In the genomic region with DNA sequence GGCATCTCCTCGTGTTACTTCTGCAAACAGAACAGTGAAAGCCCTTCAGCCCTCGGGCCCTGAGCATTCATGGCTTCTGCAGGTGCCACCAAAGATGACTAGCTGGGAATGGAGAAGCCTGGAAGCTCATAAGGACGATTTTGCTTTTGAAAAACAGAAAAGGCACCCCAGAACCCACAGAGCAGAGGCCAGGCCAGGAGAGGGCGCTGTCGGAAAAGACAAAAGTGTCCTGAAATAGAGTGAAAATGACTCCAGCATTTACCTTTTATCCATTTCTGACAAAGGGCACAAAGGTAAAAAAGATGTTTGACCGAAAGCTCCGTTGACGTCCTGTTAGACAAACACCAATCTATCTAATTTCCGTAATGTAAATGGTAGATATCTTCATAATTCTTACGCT, we compare ENCODE assay signal across 9 cellular contexts. TPM values are rescaled to one million over a fixed set of nuclear protein-coding genes. Genes with fewer than 3 reads are reported as not detected.
A peak's percentile ranks its signal among the peaks of the same experiment; 100 is the strongest.
DNase-seq lines count a peak whose midpoint lies in the region; ATAC-seq and TF ChIP-seq lines count a peak whose summit lies in the region.
"Had no signal": no experiment of that assay in that cellular context is flagged by ENCODE, and none has a peak within 500 bp of the region (broad histone marks: within the 10 kb centered on the region; RNA-seq: fewer than 3 reads in every experiment).

No MANE protein-coding gene starts in this region.

- no peak overlapping the region for H3K4ac ChIP-seq in mesenchymal stem cell (ENCODE audit: low read depth in 1 of 2, low read length in 2 of 2)

- no peak overlapping the region for H2AK5ac ChIP-seq in mesenchymal stem cell (ENCODE audit: low read length, severe bottlenecking)

- H3K36me3 ChIP-seq in stomach (no peaks in the 10 kb centered on the region), mesenchymal stem cell (ENCODE audit: control insufficient read depth in 1 of 2, insufficient read depth in 2 of 2, low read depth in 1 of 2, low read length in 2 of 2) (peaks cover 0 to under 1% of the 10 kb centered on the region in 2 experiments)

- H2BK5ac ChIP-seq in mesenchymal stem cell (ENCODE audit: low read depth, low read length, poor library complexity, severe bottlenecking) = no peak overlapping the region

- no peak overlapping the region for H3K27ac Mint-ChIP-seq in nephron
- H3K27ac Mint-ChIP-seq: T-helper 1 cell treated with Interleukin-12 subunit alpha and Interleukin-12 subunit beta and Interleukin-4 antibody, amounts not matched to agents 30 μg/mL and 1 μg/mL, for 36 hours had no signal

- H3K4me3 Mint-ChIP-seq in nephron = no peak overlapping the region
- H3K4me3 Mint-ChIP-seq: T-helper 1 cell treated with Interleukin-12 subunit alpha and Interleukin-12 subunit beta and Interleukin-4 antibody, amounts not matched to agents 30 μg/mL and 1 μg/mL, for 36 hours had no signal

- H2AFZ ChIP-seq in mesenchymal stem cell (ENCODE audit: low read depth, low read length) = no peak overlapping the region

- H3K79me1 ChIP-seq in mesenchymal stem cell (replicated peaks; ENCODE audit: low read length, poor library complexity, severe bottlenecking) = no peaks in the 10 kb centered on the region

- peaks cover 15% of the 10 kb centered on the region for H3K9me3 Mint-ChIP-seq in nephron
- H3K9me3 Mint-ChIP-seq: T-helper 1 cell treated with Interleukin-12 subunit alpha and Interleukin-12 subunit beta and Interleukin-4 antibody, amounts not matched to agents 30 μg/mL and 1 μg/mL, for 36 hours had no signal

- intact Hi-C loops in stomach (cut with DNase I; ENCODE audit: low total_unique reads) = no loop called here

- H3K27me3 Mint-ChIP-seq in nephron (ENCODE audit: low read depth) = peaks cover 32% of the 10 kb centered on the region

- H3K14ac ChIP-seq in mesenchymal stem cell (ENCODE audit: low read length in 2 of 2) = no peak overlapping the region

- no peak overlapping the region for H3K18ac ChIP-seq in mesenchymal stem cell (ENCODE audit: low read depth in 1 of 2, low read length in 2 of 2)

- no peak overlapping the region for H4K8ac ChIP-seq in mesenchymal stem cell (ENCODE audit: low read length)

- no peak overlapping the region for H3K9ac ChIP-seq in mesenchymal stem cell (ENCODE audit: low read length)

- no peaks in the 10 kb centered on the region for H3K4me1 Mint-ChIP-seq in nephron

- no peak overlapping the region for H3K4me2 ChIP-seq in mesenchymal stem cell (ENCODE audit: low read length, poor library complexity, severe bottlenecking)

- peak; percentile 18 for DNase-seq in GDM1 (lab: John Stamatoyannopoulos, UW)
- peak; percentile 26 for DNase-seq in MV-4-11 (lab: John Stamatoyannopoulos, UW)
- peak; percentile 29 to 47 for DNase-seq in activated CD4-positive, alpha-beta T cell treated with anti-CD3 and anti-CD28 coated beads, Interleukin-2, amount 50 U/mL, for 24 hours (ENCODE audit: low read depth in 1 of 2, low spot score in 1 of 2)
- DNase-seq in effector CD4-positive, alpha-beta T cell = peak; percentile 58
- peak; percentile 73 for DNase-seq in stomach
- DNase-seq in mesenchymal stem cell = no peak

- H3K4me1 ChIP-seq in stomach = no peaks in the 10 kb centered on the region
- peaks cover 7% of the 10 kb centered on the region for H3K4me1 ChIP-seq in mesenchymal stem cell (ENCODE audit: control insufficient read depth, insufficient read depth, low read depth, low read length)

- H3K27ac ChIP-seq in stomach (no peak overlapping the region), mesenchymal stem cell (ENCODE audit: low read length, poor library complexity, severe bottlenecking) (no peak overlapping the region)

- H2BK12ac ChIP-seq in mesenchymal stem cell (ENCODE audit: low read length in 2 of 2) = no peak overlapping the region

- no peak overlapping the region for H4K91ac ChIP-seq in mesenchymal stem cell (ENCODE audit: low read length)

- H3K9me3 ChIP-seq in stomach = no peaks in the 10 kb centered on the region
- H3K9me3 ChIP-seq in mesenchymal stem cell (ENCODE audit: control insufficient read depth, low read length) = peaks cover 10% of the 10 kb centered on the region

- H3K4me3 ChIP-seq in stomach (no peak overlapping the region), mesenchymal stem cell (ENCODE audit: insufficient read depth in 1 of 2, low read depth in 1 of 2, low read length in 2 of 2) (no peak overlapping the region)

- H2BK15ac ChIP-seq in mesenchymal stem cell (ENCODE audit: low read depth, poor library complexity, severe bottlenecking) = no peak overlapping the region

- ATAC-seq in HG03025 (IDR thresholded peaks at IDR 0.05; ENCODE audit: low FRiP score, unreplicated experiment) = no peak

- TF ChIP-seq EP300 in stomach (IDR thresholded peaks at IDR 0.05) = no peak

- peaks cover 0 to 42% (median 0%) of the 10 kb centered on the region in 3 donors for H3K27me3 ChIP-seq in stomach
- H3K27me3 ChIP-seq in mesenchymal stem cell (ENCODE audit: control insufficient read depth in 1 of 2, insufficient read depth in 1 of 2, low read length in 2 of 2) = no peaks in the 10 kb centered on the region

- no peak for TF ChIP-seq POLR2A in stomach (IDR thresholded peaks at IDR 0.05)

- H2BK120ac ChIP-seq in mesenchymal stem cell (ENCODE audit: low read depth, low read length) = no peak overlapping the region

- H3K23ac ChIP-seq in mesenchymal stem cell (ENCODE audit: low read length in 2 of 2) = no peak overlapping the region

- WGBS in stomach, 5 donors = 11 to 19% (median 14%) methylated on average over 10 of the region's 10 CpGs
- WGBS in mesenchymal stem cell = 36% methylated on average over 10 of the region's 10 CpGs

- TF ChIP-seq CTCF in nephron (IDR thresholded peaks at IDR 0.05; ENCODE audit: unreplicated experiment in 3 of 3) (peak; percentile 44 to 64 (median 50)), stomach (IDR thresholded peaks at IDR 0.05) (peak in 5 of 7 experiments; percentile 51 to 72 (median 64))

- peaks cover 9% of the 10 kb centered on the region for H3K36me3 Mint-ChIP-seq in nephron (ENCODE audit: low read depth)

RNA-seq across cellular contexts. Expression of gene ZNF195, which starts 37.6 kb away (rescaled TPM):
- 10 to 100 TPM; 10.4 to 35.2 (median 18.7) TPM for total RNA-seq in stomach
- polyA plus RNA-seq in stomach = 10 to 100 TPM; 10.8 to 12.7 (median 12.7) TPM
- polyA plus RNA-seq in mesenchymal stem cell (2013, experiment 1 of 2) = 11.1 TPM
- 11.3 TPM for polyA plus RNA-seq in mesenchymal stem cell (2013, experiment 2 of 2)
